In genomic region chr11:64741393-64742086, GRCh38 we compare ENCODE assay signal across 11 cellular contexts. TPM values are rescaled to one million over a fixed set of nuclear protein-coding genes. Genes with fewer than 3 reads are reported as not detected.
DNase-seq lines count a peak whose midpoint lies in the region; ATAC-seq and FAIRE-seq lines count a peak whose summit lies in the region.
"Had no signal": no experiment of that assay in that cellular context is flagged by ENCODE, and none has a peak within 500 bp of the region (broad histone marks: within the 10 kb centered on the region; RNA-seq: fewer than 3 reads in every experiment).

No MANE protein-coding gene starts in this region.

- no peak for ATAC-seq in activated CD4-positive, alpha-beta T cell treated with anti-CD3 and anti-CD28 coated beads for 36 hours
- no peak for ATAC-seq in stimulated activated naive CD8-positive, alpha-beta T cell treated with anti-CD3 and anti-CD28 coated beads, Interleukin-15, amount 100 ng/mL, for 72 hours
- no peak for ATAC-seq in HG03378 (IDR thresholded peaks at IDR 0.05; ENCODE audit: unreplicated experiment)

- H3K27ac Mint-ChIP-seq in activated CD4-positive, alpha-beta T cell treated with anti-CD3 and anti-CD28 coated beads for 36 hours: no peak overlapping the region
- no peak overlapping the region for H3K27ac Mint-ChIP-seq in activated CD4-positive, alpha-beta memory T cell treated with anti-CD3 and anti-CD28 coated beads, Interleukin-2, amount 10 ng/mL, durations not matched to agents 7 days and 5 days
- H3K27ac Mint-ChIP-seq in stimulated activated naive CD8-positive, alpha-beta T cell treated with anti-CD3 and anti-CD28 coated beads, Interleukin-15, amount 100 ng/mL, for 72 hours: peak overlapping the region; percentile 39 to 76

- H3K36me3 ChIP-seq in iPS DF 6.9 (ENCODE audit: control insufficient read depth, insufficient read depth, low read length): no peaks in the 10 kb centered on the region
- H3K36me3 ChIP-seq: cardiac muscle cell had no signal

- CTCF ChIA-PET in activated CD4-positive, alpha-beta T cell treated with anti-CD3 and anti-CD28 coated beads for 36 hours (lab: Charles Lee): interaction anchor here (0.6 to 1.5 kb wide), 9 partner anchors 8 to 271 kb away, joined by 3 to 6 read pairs (median 4); no protein-coding TSS in a partner anchor
- CTCF ChIA-PET in activated CD4-positive, alpha-beta memory T cell treated with anti-CD3 and anti-CD28 coated beads, Interleukin-2, amount 10 ng/mL, durations not matched to agents 7 days and 5 days (lab: Charles Lee): interaction anchor here (1.6 to 9.8 kb wide), 4 partner anchors 7 to 53 kb away, joined by 3 to 132 read pairs (median 29); partner anchors contain the start of gene PYGM

- no peak for FAIRE-seq in HTR-8/SVneo (lab: Jason Lieb, UNC)

- H3K9me3 Mint-ChIP-seq in activated CD4-positive, alpha-beta T cell treated with anti-CD3 and anti-CD28 coated beads for 36 hours (ENCODE audit: low read depth): no peaks in the 10 kb centered on the region
- H3K9me3 Mint-ChIP-seq in activated CD4-positive, alpha-beta memory T cell treated with anti-CD3 and anti-CD28 coated beads, Interleukin-2, amount 10 ng/mL, durations not matched to agents 7 days and 5 days: no peaks in the 10 kb centered on the region
- H3K9me3 Mint-ChIP-seq in stimulated activated naive CD8-positive, alpha-beta T cell treated with anti-CD3 and anti-CD28 coated beads, Interleukin-15, amount 100 ng/mL, for 72 hours: no peaks in the 10 kb centered on the region

- H3K27me3 Mint-ChIP-seq in activated CD4-positive, alpha-beta T cell treated with anti-CD3 and anti-CD28 coated beads for 36 hours: peaks cover 5% of the 10 kb centered on the region
- no peaks in the 10 kb centered on the region for H3K27me3 Mint-ChIP-seq in activated CD4-positive, alpha-beta memory T cell treated with anti-CD3 and anti-CD28 coated beads, Interleukin-2, amount 10 ng/mL, durations not matched to agents 7 days and 5 days
- H3K27me3 Mint-ChIP-seq in stimulated activated naive CD8-positive, alpha-beta T cell treated with anti-CD3 and anti-CD28 coated beads, Interleukin-15, amount 100 ng/mL, for 72 hours: no peaks in the 10 kb centered on the region

- POLR2A ChIA-PET in activated CD4-positive, alpha-beta T cell treated with anti-CD3 and anti-CD28 coated beads for 36 hours (lab: Charles Lee): no interaction called here
- POLR2A ChIA-PET in activated CD4-positive, alpha-beta memory T cell treated with anti-CD3 and anti-CD28 coated beads, Interleukin-2, amount 10 ng/mL, durations not matched to agents 7 days and 5 days (lab: Charles Lee): interaction anchor here (1.1 to 15.7 kb wide), 4 partner anchors 8 to 45 kb away, joined by 3 to 435 read pairs (median 104); partner anchors contain the start of genes PYGM and SF1

- no peaks in the 10 kb centered on the region for H3K9me3 ChIP-seq in iPS DF 6.9 (ENCODE audit: control insufficient read depth, insufficient read depth, low read length)

- whole genome bisulfite sequencing in iPS DF 6.9 (ENCODE audit: insufficient coverage, insufficient read length): no CpG with 5 or more reads among the region's 24 CpGs

- H3K4me3 ChIP-seq in iPS DF 6.9 (ENCODE audit: low read length): peak overlapping the region; percentile 54; the same call in 1 of the 2 replicates

- peaks cover 28% of the 10 kb centered on the region for H3K4me1 Mint-ChIP-seq in activated CD4-positive, alpha-beta T cell treated with anti-CD3 and anti-CD28 coated beads for 36 hours
- H3K4me1 Mint-ChIP-seq in activated CD4-positive, alpha-beta memory T cell treated with anti-CD3 and anti-CD28 coated beads, Interleukin-2, amount 10 ng/mL, durations not matched to agents 7 days and 5 days: peaks cover 38% of the 10 kb centered on the region
- H3K4me1 Mint-ChIP-seq in stimulated activated naive CD8-positive, alpha-beta T cell treated with anti-CD3 and anti-CD28 coated beads, Interleukin-15, amount 100 ng/mL, for 72 hours: peaks cover 64% of the 10 kb centered on the region

- DNase-seq in activated CD4-positive, alpha-beta T cell treated with anti-CD3 and anti-CD28 coated beads for 36 hours: no peak
- no peak for DNase-seq in activated CD4-positive, alpha-beta T cell treated with anti-CD3 and anti-CD28 coated beads, Interleukin-2, amount 50 U/mL, for 1 hour
- no peak for DNase-seq in activated CD4-positive, alpha-beta memory T cell treated with anti-CD3 and anti-CD28 coated beads, Interleukin-2, amount 10 ng/mL, durations not matched to agents 7 days and 5 days
- no peak for DNase-seq in iPS DF 6.9 (ENCODE audit: low read depth, low spot score)
- no peak for DNase-seq in stimulated activated naive CD8-positive, alpha-beta T cell treated with anti-CD3 and anti-CD28 coated beads, Interleukin-15, amount 100 ng/mL, for 72 hours
- no peak for DNase-seq in HTR-8/SVneo (ENCODE audit: insufficient read length, low spot score)
- DNase-seq in islet precursor cell: no peak
- DNase-seq: ACHN, hypothalamus had no signal

- H3K4me3 Mint-ChIP-seq in activated CD4-positive, alpha-beta T cell treated with anti-CD3 and anti-CD28 coated beads for 36 hours: peak overlapping the region; percentile 57
- peak overlapping the region; percentile 74 for H3K4me3 Mint-ChIP-seq in activated CD4-positive, alpha-beta memory T cell treated with anti-CD3 and anti-CD28 coated beads, Interleukin-2, amount 10 ng/mL, durations not matched to agents 7 days and 5 days
- H3K4me3 Mint-ChIP-seq in stimulated activated naive CD8-positive, alpha-beta T cell treated with anti-CD3 and anti-CD28 coated beads, Interleukin-15, amount 100 ng/mL, for 72 hours: peak overlapping the region; percentile 76 to 84

- intact Hi-C loops in activated CD4-positive, alpha-beta T cell treated with anti-CD3 and anti-CD28 coated beads for 36 hours (cut with DNase I, micrococcal nuclease): loop anchor here (1.0 to 2.0 kb wide), 4 partner anchors 53 to 383 kb away; partner anchors contain the start of gene RPS6KA4 (in 1 of the 2)

- no peaks in the 10 kb centered on the region for H3K36me3 Mint-ChIP-seq in activated CD4-positive, alpha-beta T cell treated with anti-CD3 and anti-CD28 coated beads for 36 hours (ENCODE audit: low read depth)
- peaks cover 44% of the 10 kb centered on the region for H3K36me3 Mint-ChIP-seq in activated CD4-positive, alpha-beta memory T cell treated with anti-CD3 and anti-CD28 coated beads, Interleukin-2, amount 10 ng/mL, durations not matched to agents 7 days and 5 days (ENCODE audit: low read depth)

- no peak overlapping the region for H3K27ac ChIP-seq in iPS DF 6.9 (ENCODE audit: low read length)
- H3K27ac ChIP-seq: cardiac muscle cell had no signal

- no peaks in the 10 kb centered on the region; the same call in 1 of the 2 replicates for H3K27me3 ChIP-seq in iPS DF 6.9 (ENCODE audit: control insufficient read depth, insufficient read depth, low read length)

- peaks cover 16% of the 10 kb centered on the region for H3K4me1 ChIP-seq in iPS DF 6.9 (ENCODE audit: control insufficient read depth, insufficient read depth, low read length)

RNA-seq across cellular contexts. Expression of gene RASGRP2, which starts 2.4 kb away (rescaled TPM):
- total RNA-seq in activated CD4-positive, alpha-beta T cell treated with anti-CD3 and anti-CD28 coated beads for 36 hours: 1 to 10 TPM; 5.6 to 5.9 TPM
- 100 to 1,000 TPM; 179 to 183 TPM for total RNA-seq in activated CD4-positive, alpha-beta memory T cell treated with anti-CD3 and anti-CD28 coated beads, Interleukin-2, amount 10 ng/mL, durations not matched to agents 7 days and 5 days

RNA-seq across cellular contexts. Expression of gene PYGM, which starts 18.2 kb away (rescaled TPM):
- total RNA-seq in activated CD4-positive, alpha-beta T cell treated with anti-CD3 and anti-CD28 coated beads for 36 hours: 1 to 10 TPM in 1 of 2 experiments, under 1 TPM in 1; 0.87 to 1.5 TPM
- total RNA-seq in activated CD4-positive, alpha-beta memory T cell treated with anti-CD3 and anti-CD28 coated beads, Interleukin-2, amount 10 ng/mL, durations not matched to agents 7 days and 5 days: 1 to 10 TPM; 3.1 to 4.0 TPM

RNA-seq across cellular contexts. Expression of gene NRXN2, which starts 18.5 kb away (rescaled TPM):
- total RNA-seq in activated CD4-positive, alpha-beta T cell treated with anti-CD3 and anti-CD28 coated beads for 36 hours: under 1 TPM; 0.18 to 0.39 TPM
- under 1 TPM in 1 of 2 experiments, not detected in 1; 0.08 TPM for total RNA-seq in activated CD4-positive, alpha-beta memory T cell treated with anti-CD3 and anti-CD28 coated beads, Interleukin-2, amount 10 ng/mL, durations not matched to agents 7 days and 5 days

RNA-seq across cellular contexts. Expression of gene SF1, which starts 36.8 kb away (rescaled TPM):
- total RNA-seq in activated CD4-positive, alpha-beta T cell treated with anti-CD3 and anti-CD28 coated beads for 36 hours: 100 to 1,000 TPM; 318 to 362 TPM
- 100 to 1,000 TPM; 385 to 390 TPM for total RNA-seq in activated CD4-positive, alpha-beta memory T cell treated with anti-CD3 and anti-CD28 coated beads, Interleukin-2, amount 10 ng/mL, durations not matched to agents 7 days and 5 days

Comparison
In these comparisons a context has a peak if more than half of its experiments do, and no peak if none do; other contexts are left out.
1. H3K27ac Mint-ChIP-seq: peak in stimulated activated naive CD8-positive, alpha-beta T cell treated with anti-CD3 and anti-CD28 coated beads, Interleukin-15, amount 100 ng/mL, for 72 hours (2 of 2); none in activated CD4-positive, alpha-beta T cell treated with anti-CD3 and anti-CD28 coated beads for 36 hours (single experiment) and activated CD4-positive, alpha-beta memory T cell treated with anti-CD3 and anti-CD28 coated beads, Interleukin-2, amount 10 ng/mL, durations not matched to agents 7 days and 5 days (single experiment).
2. RNA of gene RASGRP2, which starts 2.4 kb away (total RNA-seq): 179 to 183 TPM in activated CD4-positive, alpha-beta memory T cell treated with anti-CD3 and anti-CD28 coated beads, Interleukin-2, amount 10 ng/mL, durations not matched to agents 7 days and 5 days; 5.6 to 5.9 TPM in activated CD4-positive, alpha-beta T cell treated with anti-CD3 and anti-CD28 coated beads for 36 hours; every median in the first group is over 10 times any median in the second.
3. Peak in every context shown above with its lines, with median percentiles within 50 percentile points of each other: H3K4me3 Mint-ChIP-seq.